In the genomic region with DNA sequence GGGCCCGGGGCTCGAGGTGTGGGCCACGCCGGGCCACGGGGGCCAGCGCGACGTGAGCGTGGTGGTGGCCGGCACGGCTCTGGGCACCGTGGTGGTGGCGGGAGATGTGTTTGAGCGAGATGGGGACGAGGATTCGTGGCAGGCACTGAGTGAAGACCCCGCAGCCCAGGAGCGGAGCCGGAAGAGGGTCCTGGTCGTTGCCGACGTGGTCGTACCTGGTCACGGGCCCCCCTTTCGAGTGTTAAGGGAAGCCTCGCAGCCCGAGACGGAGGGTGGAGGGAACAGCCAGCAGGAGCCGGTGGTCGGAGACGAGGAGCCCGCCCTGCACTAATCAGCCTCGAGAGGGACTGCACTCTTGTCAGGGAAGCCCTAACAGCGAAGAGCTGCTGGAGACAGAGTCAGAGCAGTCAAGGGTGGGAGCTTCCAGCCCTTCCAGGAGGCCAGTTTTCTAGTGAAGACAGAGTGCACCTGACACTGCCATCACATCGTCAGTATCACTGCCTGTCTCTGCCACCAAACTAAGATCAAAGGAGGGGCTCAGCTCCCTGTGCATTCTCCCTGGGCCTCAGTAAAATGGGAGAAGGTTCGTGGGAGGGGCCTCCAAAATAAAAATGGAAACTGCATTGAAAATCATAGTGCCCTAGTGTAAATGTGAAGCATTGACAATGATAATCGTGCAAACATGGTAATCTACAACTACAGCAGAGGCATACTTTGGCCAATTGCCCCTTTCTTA, we compare ENCODE assay signal across 8 cellular contexts. TPM values are rescaled to one million over a fixed set of nuclear protein-coding genes. Genes with fewer than 3 reads are reported as not detected.
DNase-seq lines count a peak whose midpoint lies in the region; ATAC-seq and TF ChIP-seq lines count a peak whose summit lies in the region.

No MANE protein-coding gene starts in this region.

- H3K27ac ChIP-seq in Peyer's patch = peak overlapping the region; percentile 97 to 99 (median 98)
- H3K27ac ChIP-seq in breast epithelium = peak overlapping the region; percentile 98 to 99
- peak overlapping the region; percentile 4 to 99 for H3K27ac ChIP-seq in liver (ENCODE audit: low read depth in 1 of 2, low read length in 2 of 2)
- H3K27ac ChIP-seq in temporal lobe (ENCODE audit: low read depth, low read length) = peak overlapping the region; percentile 97

- H3K36me3 ChIP-seq in Peyer's patch (no peaks in the 10 kb centered on the region), breast epithelium (no peaks in the 10 kb centered on the region), liver (ENCODE audit: control insufficient read depth in 4 of 4, insufficient read depth in 3 of 4, low read depth in 1 of 4, low read length in 3 of 4) (no peaks in the 10 kb centered on the region)

- TF ChIP-seq CTCF in Peyer's patch (IDR thresholded peaks at IDR 0.05) (peak in 1 of 6 experiments; percentile 2), breast epithelium (IDR thresholded peaks at IDR 0.05) (no peak), liver (IDR thresholded peaks at IDR 0.05; ENCODE audit: low read depth, low read length, missing input control) (no peak)

- DNase-seq in stimulated activated CD4-positive, alpha-beta T cell treated with anti-CD3 and anti-CD28 coated beads, Interleukin-15, amount 100 ng/mL, for 24 hours = peak; percentile 46
- DNase-seq in stimulated activated CD4-positive, alpha-beta T cell treated with anti-CD3 and anti-CD28 coated beads, Interleukin-1b, Interleukin-23, amount 100 ng/mL, for 48 hours = no peak
- DNase-seq in Peyer's patch (peak; percentile 25 to 61 (median 57)), breast epithelium (ENCODE audit: low spot score in 2 of 2) (no peak)

- intact Hi-C loops in breast epithelium (cut with DNase I; ENCODE audit: low total_unique reads) = no loop called here

- H3K27me3 ChIP-seq in Peyer's patch (no peaks in the 10 kb centered on the region), breast epithelium (no peaks in the 10 kb centered on the region), liver (ENCODE audit: control insufficient read depth in 4 of 4, insufficient read depth in 4 of 4, low read length in 3 of 4) (no peaks in the 10 kb centered on the region)

- TF ChIP-seq RAD21 in liver (IDR thresholded peaks at IDR 0.05) = no peak

- H3K9ac ChIP-seq in liver (ENCODE audit: low read depth in 1 of 2, low read length in 2 of 2) = peak overlapping the region in 1 of 2 donors; percentile 78

- no peaks in the 10 kb centered on the region for H3K9me3 ChIP-seq in Peyer's patch
- no peaks in the 10 kb centered on the region for H3K9me3 ChIP-seq in breast epithelium
- H3K9me3 ChIP-seq in liver (ENCODE audit: control insufficient read depth in 4 of 4, low read length in 3 of 4) = no peaks in the 10 kb centered on the region

- 13% methylated on average over 37 of the region's 37 CpGs for WGBS in liver

- peaks cover 0 to 57% (median 11%) of the 10 kb centered on the region in 4 donors for H3K4me1 ChIP-seq in Peyer's patch
- no peaks in the 10 kb centered on the region for H3K4me1 ChIP-seq in breast epithelium
- peaks cover 9 to 39% (median 19%) of the 10 kb centered on the region in 4 donors for H3K4me1 ChIP-seq in liver (ENCODE audit: control insufficient read depth in 4 of 4, insufficient read depth in 4 of 4, low read length in 3 of 4)

- H3K4me3 ChIP-seq in Peyer's patch (peak overlapping the region; percentile 65 to 97 (median 92)), breast epithelium (peak overlapping the region; percentile 88 to 94 (median 90)), liver (ENCODE audit: low read depth in 1 of 3, low read length in 3 of 3) (peak overlapping the region in 2 of 3 donors; percentile 88 to 90)

- TF ChIP-seq POLR2A in Peyer's patch (IDR thresholded peaks at IDR 0.05) (no peak), breast epithelium (IDR thresholded peaks at IDR 0.05) (no peak)

- ATAC-seq in GM19328 (IDR thresholded peaks at IDR 0.05; ENCODE audit: unreplicated experiment) = no peak
- no peak for ATAC-seq in HG02938 (IDR thresholded peaks at IDR 0.05; ENCODE audit: unreplicated experiment)

TF ChIP-seq in liver, 16 proteins besides CTCF, POLR2A, EP300 and RAD21:
- TF ChIP-seq, protein P1, sequence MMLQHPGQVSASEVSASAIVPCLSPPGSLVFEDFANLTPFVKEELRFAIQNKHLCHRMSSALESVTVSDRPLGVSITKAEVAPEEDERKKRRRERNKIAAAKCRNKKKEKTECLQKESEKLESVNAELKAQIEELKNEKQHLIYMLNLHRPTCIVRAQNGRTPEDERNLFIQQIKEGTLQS (IDR thresholded peaks at IDR 0.05) = no peak

RNA-seq across cellular contexts. Expression of a gene that starts 1.3 kb away (rescaled TPM):
- total RNA-seq in Peyer's patch (10 to 100 TPM in 1 of 4 donors, 1 to 10 TPM in 3; 3.2 to 10.5 (median 3.9) TPM), breast epithelium (1 to 10 TPM; 2.7 to 6.9 (median 4.5) TPM), liver (1 to 10 TPM; 1.4 TPM), temporal lobe (2.2 TPM)
- polyA plus RNA-seq in liver = 1 to 10 TPM; 1.0 to 1.3 TPM

RNA-seq across cellular contexts. Expression of a gene that starts 8.6 kb away (rescaled TPM):
- total RNA-seq in Peyer's patch = 10 to 100 TPM in 1 of 4 donors, 1 to 10 TPM in 3; 4.6 to 23.9 (median 6.3) TPM
- 10 to 100 TPM in 2 of 3 donors, 1 to 10 TPM in 1; 7.2 to 11.8 (median 11.3) TPM for total RNA-seq in breast epithelium
- 10 to 100 TPM in 1 of 2 donors, 1 to 10 TPM in 1; 3.7 to 11.9 TPM for total RNA-seq in liver
- polyA plus RNA-seq in liver = 1 to 10 TPM; 1.9 to 3.8 TPM
- 11.1 TPM for total RNA-seq in temporal lobe

RNA-seq across cellular contexts. Expression of a gene that starts 8.9 kb away (rescaled TPM):
- total RNA-seq in Peyer's patch (10 to 100 TPM; 32.8 to 76.7 (median 49.7) TPM), breast epithelium (10 to 100 TPM; 31.5 to 35.0 (median 34.4) TPM), liver (10 to 100 TPM; 16.1 to 17.9 TPM), temporal lobe (32.2 TPM)
- 10 to 100 TPM in 1 of 2 donors, 1 to 10 TPM in 1; 8.9 to 16.3 TPM for polyA plus RNA-seq in liver

RNA-seq across cellular contexts. Expression of a gene that starts 20.7 kb away (rescaled TPM):
- total RNA-seq in Peyer's patch (100 to 1,000 TPM; 194 to 312 (median 237) TPM), breast epithelium (100 to 1,000 TPM; 154 to 285 (median 207) TPM), liver (10 to 100 TPM; 28.4 to 39.8 TPM), temporal lobe (44.0 TPM)
- polyA plus RNA-seq in liver = 100 to 1,000 TPM in 1 of 2 donors, 10 to 100 TPM in 1; 75.5 to 112 TPM

RNA-seq across cellular contexts. Expression of a gene that starts 26.6 kb away (rescaled TPM):
- 100 to 1,000 TPM in 1 of 4 donors, 10 to 100 TPM in 3; 28.7 to 119 (median 33.6) TPM for total RNA-seq in Peyer's patch
- total RNA-seq in breast epithelium = 10 to 100 TPM; 13.8 to 23.3 (median 18.7) TPM
- total RNA-seq in liver = 1 to 10 TPM; 4.6 to 5.5 TPM
- polyA plus RNA-seq in liver = 1 to 10 TPM; 3.3 to 4.9 TPM
- 20.4 TPM for total RNA-seq in temporal lobe

Comparison
In these comparisons a context has a peak if more than half of its experiments do, and no peak if none do; other contexts are left out.
1. DNase-seq: peak in stimulated activated CD4-positive, alpha-beta T cell treated with anti-CD3 and anti-CD28 coated beads, Interleukin-15, amount 100 ng/mL, for 24 hours (single experiment) and Peyer's patch (3 of 3); none in stimulated activated CD4-positive, alpha-beta T cell treated with anti-CD3 and anti-CD28 coated beads, Interleukin-1b, Interleukin-23, amount 100 ng/mL, for 48 hours (single experiment) and breast epithelium (0 of 2).
2. Peak in every context shown above with its lines, with median percentiles within 50 percentile points of each other: H3K27ac ChIP-seq and H3K4me3 ChIP-seq.